Comparison of ENCODE assay signal across 1 cellular context in the genomic region with DNA sequence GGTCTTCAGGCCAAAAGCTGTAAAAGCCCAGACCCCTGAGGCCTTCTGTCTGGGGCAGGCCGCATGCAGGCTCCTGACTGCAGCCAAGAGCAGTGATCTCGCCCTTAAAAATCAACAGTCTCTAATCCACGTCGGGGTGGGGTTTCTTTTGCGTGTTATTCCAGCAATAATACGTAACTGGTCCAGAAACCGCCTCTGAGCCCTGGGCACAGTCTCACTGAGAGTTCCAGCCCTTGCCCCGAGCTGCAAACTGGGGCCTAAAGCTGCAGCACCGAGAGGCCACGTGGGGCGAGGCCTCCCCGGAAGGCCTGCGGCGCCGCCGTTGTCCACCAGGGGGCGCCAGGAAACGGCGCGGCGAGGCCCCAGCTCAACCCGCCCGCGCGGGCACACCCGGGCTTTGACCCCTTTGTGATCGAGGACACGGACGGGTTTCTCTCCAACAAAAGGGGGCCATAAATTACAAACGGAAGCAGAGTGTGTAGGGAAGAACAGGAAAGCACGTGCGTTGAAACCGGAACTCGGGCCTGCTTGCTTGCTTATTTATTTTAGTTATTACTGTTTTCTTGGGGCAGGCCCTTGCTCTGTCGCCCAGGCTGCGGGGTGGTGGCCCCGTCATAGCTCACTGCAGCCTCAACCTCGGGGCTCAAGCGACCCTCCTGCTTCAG.
A peak's percentile ranks its signal among the peaks of the same experiment; 100 is the strongest.
TF ChIP-seq lines count a peak whose summit lies in the region.

No MANE protein-coding gene starts in this region.

TF ChIP-seq in GM12878, 131 proteins besides CTCF, POLR2A, EP300 and RAD21 (continued from another document and continues in another):
- TF ChIP-seq, protein P1, sequence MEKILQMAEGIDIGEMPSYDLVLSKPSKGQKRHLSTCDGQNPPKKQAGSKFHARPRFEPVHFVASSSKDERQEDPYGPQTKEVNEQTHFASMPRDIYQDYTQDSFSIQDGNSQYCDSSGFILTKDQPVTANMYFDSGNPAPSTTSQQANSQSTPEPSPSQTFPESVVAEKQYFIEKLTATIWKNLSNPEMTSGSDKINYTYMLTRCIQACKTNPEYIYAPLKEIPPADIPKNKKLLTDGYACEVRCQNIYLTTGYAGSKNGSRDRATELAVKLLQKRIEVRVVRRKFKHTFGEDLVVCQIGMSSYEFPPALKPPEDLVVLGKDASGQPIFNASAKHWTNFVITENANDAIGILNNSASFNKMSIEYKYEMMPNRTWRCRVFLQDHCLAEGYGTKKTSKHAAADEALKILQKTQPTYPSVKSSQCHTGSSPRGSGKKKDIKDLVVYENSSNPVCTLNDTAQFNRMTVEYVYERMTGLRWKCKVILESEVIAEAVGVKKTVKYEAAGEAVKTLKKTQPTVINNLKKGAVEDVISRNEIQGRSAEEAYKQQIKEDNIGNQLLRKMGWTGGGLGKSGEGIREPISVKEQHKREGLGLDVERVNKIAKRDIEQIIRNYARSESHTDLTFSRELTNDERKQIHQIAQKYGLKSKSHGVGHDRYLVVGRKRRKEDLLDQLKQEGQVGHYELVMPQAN (conservative IDR thresholded peaks at IDR 0.05), result no peak
- TF ChIP-seq, protein P2, sequence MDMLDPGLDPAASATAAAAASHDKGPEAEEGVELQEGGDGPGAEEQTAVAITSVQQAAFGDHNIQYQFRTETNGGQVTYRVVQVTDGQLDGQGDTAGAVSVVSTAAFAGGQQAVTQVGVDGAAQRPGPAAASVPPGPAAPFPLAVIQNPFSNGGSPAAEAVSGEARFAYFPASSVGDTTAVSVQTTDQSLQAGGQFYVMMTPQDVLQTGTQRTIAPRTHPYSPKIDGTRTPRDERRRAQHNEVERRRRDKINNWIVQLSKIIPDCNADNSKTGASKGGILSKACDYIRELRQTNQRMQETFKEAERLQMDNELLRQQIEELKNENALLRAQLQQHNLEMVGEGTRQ (IDR thresholded peaks at IDR 0.05; ENCODE audit: borderline replicate concordance, low read depth, low read length), result peak; percentile 77
- peak; percentile 74; the same call in 1 of the 2 replicates for TF ChIP-seq GABPA (IDR thresholded peaks at IDR 0.05; ENCODE audit: low read depth)
- no peak for TF ChIP-seq SUPT20H (IDR thresholded peaks at IDR 0.05; ENCODE audit: borderline replicate concordance, control insufficient read depth, low read depth, low read length)
- TF ChIP-seq, protein P3, sequence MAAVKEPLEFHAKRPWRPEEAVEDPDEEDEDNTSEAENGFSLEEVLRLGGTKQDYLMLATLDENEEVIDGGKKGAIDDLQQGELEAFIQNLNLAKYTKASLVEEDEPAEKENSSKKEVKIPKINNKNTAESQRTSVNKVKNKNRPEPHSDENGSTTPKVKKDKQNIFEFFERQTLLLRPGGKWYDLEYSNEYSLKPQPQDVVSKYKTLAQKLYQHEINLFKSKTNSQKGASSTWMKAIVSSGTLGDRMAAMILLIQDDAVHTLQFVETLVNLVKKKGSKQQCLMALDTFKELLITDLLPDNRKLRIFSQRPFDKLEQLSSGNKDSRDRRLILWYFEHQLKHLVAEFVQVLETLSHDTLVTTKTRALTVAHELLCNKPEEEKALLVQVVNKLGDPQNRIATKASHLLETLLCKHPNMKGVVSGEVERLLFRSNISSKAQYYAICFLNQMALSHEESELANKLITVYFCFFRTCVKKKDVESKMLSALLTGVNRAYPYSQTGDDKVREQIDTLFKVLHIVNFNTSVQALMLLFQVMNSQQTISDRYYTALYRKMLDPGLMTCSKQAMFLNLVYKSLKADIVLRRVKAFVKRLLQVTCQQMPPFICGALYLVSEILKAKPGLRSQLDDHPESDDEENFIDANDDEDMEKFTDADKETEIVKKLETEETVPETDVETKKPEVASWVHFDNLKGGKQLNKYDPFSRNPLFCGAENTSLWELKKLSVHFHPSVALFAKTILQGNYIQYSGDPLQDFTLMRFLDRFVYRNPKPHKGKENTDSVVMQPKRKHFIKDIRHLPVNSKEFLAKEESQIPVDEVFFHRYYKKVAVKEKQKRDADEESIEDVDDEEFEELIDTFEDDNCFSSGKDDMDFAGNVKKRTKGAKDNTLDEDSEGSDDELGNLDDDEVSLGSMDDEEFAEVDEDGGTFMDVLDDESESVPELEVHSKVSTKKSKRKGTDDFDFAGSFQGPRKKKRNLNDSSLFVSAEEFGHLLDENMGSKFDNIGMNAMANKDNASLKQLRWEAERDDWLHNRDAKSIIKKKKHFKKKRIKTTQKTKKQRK (IDR thresholded peaks at IDR 0.05; ENCODE audit: low read depth, low read length), result no peak
- no peak for TF ChIP-seq SMAD1 (IDR thresholded peaks at IDR 0.05; ENCODE audit: low read depth, partially characterized antibody)
- no peak for TF ChIP-seq SIX5 (IDR thresholded peaks at IDR 0.05; ENCODE audit: low read depth, low read length, severe bottlenecking)
- TF ChIP-seq SMAD5 (IDR thresholded peaks at IDR 0.05; ENCODE audit: low read depth), result no peak
- no peak for TF ChIP-seq ZNF622 (IDR thresholded peaks at IDR 0.05)
- TF ChIP-seq MXI1 (IDR thresholded peaks at IDR 0.05; ENCODE audit: low read depth, low read length), result peak; percentile 11; the same call in 1 of the 2 replicates
- TF ChIP-seq SUZ12 (IDR thresholded peaks at IDR 0.05; ENCODE audit: unreplicated experiment), result no peak
- no peak for TF ChIP-seq ZNF384 (IDR thresholded peaks at IDR 0.05; ENCODE audit: borderline replicate concordance, low read depth, low read length)
- no peak for TF ChIP-seq TAF1 (IDR thresholded peaks at IDR 0.05; ENCODE audit: borderline replicate concordance, low read depth, low read length)
- no peak for TF ChIP-seq CBX5 (IDR thresholded peaks at IDR 0.05; ENCODE audit: low read depth)
- TF ChIP-seq PAX5 (IDR thresholded peaks at IDR 0.05; ENCODE audit: borderline replicate concordance, low read depth, low read length), result no peak
- TF ChIP-seq SPI1 (IDR thresholded peaks at IDR 0.05; ENCODE audit: borderline replicate concordance, insufficient read depth, low read depth, low read length), result no peak
- no peak for TF ChIP-seq NR2C2 (IDR thresholded peaks at IDR 0.05; ENCODE audit: borderline replicate concordance, control insufficient read depth, insufficient read length, low read depth)
- TF ChIP-seq, protein P4, sequence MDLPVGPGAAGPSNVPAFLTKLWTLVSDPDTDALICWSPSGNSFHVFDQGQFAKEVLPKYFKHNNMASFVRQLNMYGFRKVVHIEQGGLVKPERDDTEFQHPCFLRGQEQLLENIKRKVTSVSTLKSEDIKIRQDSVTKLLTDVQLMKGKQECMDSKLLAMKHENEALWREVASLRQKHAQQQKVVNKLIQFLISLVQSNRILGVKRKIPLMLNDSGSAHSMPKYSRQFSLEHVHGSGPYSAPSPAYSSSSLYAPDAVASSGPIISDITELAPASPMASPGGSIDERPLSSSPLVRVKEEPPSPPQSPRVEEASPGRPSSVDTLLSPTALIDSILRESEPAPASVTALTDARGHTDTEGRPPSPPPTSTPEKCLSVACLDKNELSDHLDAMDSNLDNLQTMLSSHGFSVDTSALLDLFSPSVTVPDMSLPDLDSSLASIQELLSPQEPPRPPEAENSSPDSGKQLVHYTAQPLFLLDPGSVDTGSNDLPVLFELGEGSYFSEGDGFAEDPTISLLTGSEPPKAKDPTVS (IDR thresholded peaks at IDR 0.05; ENCODE audit: low read depth, low read length), result no peak
- no peak for TF ChIP-seq MEF2A (IDR thresholded peaks at IDR 0.05; ENCODE audit: insufficient read depth, low read depth, low read length)
- no peak for TF ChIP-seq ZNF24 (IDR thresholded peaks at IDR 0.05)
- TF ChIP-seq, protein P5, sequence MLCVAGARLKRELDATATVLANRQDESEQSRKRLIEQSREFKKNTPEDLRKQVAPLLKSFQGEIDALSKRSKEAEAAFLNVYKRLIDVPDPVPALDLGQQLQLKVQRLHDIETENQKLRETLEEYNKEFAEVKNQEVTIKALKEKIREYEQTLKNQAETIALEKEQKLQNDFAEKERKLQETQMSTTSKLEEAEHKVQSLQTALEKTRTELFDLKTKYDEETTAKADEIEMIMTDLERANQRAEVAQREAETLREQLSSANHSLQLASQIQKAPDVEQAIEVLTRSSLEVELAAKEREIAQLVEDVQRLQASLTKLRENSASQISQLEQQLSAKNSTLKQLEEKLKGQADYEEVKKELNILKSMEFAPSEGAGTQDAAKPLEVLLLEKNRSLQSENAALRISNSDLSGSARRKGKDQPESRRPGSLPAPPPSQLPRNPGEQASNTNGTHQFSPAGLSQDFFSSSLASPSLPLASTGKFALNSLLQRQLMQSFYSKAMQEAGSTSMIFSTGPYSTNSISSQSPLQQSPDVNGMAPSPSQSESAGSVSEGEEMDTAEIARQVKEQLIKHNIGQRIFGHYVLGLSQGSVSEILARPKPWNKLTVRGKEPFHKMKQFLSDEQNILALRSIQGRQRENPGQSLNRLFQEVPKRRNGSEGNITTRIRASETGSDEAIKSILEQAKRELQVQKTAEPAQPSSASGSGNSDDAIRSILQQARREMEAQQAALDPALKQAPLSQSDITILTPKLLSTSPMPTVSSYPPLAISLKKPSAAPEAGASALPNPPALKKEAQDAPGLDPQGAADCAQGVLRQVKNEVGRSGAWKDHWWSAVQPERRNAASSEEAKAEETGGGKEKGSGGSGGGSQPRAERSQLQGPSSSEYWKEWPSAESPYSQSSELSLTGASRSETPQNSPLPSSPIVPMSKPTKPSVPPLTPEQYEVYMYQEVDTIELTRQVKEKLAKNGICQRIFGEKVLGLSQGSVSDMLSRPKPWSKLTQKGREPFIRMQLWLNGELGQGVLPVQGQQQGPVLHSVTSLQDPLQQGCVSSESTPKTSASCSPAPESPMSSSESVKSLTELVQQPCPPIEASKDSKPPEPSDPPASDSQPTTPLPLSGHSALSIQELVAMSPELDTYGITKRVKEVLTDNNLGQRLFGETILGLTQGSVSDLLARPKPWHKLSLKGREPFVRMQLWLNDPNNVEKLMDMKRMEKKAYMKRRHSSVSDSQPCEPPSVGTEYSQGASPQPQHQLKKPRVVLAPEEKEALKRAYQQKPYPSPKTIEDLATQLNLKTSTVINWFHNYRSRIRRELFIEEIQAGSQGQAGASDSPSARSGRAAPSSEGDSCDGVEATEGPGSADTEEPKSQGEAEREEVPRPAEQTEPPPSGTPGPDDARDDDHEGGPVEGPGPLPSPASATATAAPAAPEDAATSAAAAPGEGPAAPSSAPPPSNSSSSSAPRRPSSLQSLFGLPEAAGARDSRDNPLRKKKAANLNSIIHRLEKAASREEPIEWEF (IDR thresholded peaks at IDR 0.05; ENCODE audit: insufficient replicate concordance, low read depth, low read length), result no peak
- TF ChIP-seq BRCA1 (IDR thresholded peaks at IDR 0.05; ENCODE audit: low read depth, low read length), result no peak
- TF ChIP-seq, protein P6, sequence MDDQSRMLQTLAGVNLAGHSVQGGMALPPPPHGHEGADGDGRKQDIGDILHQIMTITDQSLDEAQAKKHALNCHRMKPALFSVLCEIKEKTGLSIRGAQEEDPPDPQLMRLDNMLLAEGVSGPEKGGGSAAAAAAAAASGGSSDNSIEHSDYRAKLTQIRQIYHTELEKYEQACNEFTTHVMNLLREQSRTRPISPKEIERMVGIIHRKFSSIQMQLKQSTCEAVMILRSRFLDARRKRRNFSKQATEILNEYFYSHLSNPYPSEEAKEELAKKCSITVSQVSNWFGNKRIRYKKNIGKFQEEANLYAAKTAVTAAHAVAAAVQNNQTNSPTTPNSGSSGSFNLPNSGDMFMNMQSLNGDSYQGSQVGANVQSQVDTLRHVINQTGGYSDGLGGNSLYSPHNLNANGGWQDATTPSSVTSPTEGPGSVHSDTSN (IDR thresholded peaks at IDR 0.05; ENCODE audit: insufficient replicate concordance, low read depth, low read length), result no peak
- TF ChIP-seq, protein P7, sequence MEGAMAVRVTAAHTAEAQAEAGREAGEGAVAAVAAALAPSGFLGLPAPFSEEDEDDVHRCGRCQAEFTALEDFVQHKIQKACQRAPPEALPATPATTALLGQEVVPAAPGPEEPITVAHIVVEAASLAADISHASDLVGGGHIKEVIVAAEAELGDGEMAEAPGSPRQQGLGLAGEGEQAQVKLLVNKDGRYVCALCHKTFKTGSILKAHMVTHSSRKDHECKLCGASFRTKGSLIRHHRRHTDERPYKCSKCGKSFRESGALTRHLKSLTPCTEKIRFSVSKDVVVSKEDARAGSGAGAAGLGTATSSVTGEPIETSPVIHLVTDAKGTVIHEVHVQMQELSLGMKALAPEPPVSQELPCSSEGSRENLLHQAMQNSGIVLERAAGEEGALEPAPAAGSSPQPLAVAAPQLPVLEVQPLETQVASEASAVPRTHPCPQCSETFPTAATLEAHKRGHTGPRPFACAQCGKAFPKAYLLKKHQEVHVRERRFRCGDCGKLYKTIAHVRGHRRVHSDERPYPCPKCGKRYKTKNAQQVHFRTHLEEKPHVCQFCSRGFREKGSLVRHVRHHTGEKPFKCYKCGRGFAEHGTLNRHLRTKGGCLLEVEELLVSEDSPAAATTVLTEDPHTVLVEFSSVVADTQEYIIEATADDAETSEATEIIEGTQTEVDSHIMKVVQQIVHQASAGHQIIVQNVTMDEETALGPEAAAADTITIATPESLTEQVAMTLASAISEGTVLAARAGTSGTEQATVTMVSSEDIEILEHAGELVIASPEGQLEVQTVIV (IDR thresholded peaks at IDR 0.05; ENCODE audit: borderline replicate concordance, partially characterized antibody), result peak; percentile 57
- TF ChIP-seq FOS (IDR thresholded peaks at IDR 0.05; ENCODE audit: borderline replicate concordance, extremely low read depth, insufficient read length), result no peak
- TF ChIP-seq PAX8 (IDR thresholded peaks at IDR 0.05), result no peak
- no peak for TF ChIP-seq STAT3 (IDR thresholded peaks at IDR 0.05; ENCODE audit: low read depth, low read length)
- TF ChIP-seq SREBF1 (IDR thresholded peaks at IDR 0.05; ENCODE audit: low read length), result no peak
- no peak for TF ChIP-seq KAT2A (conservative IDR thresholded peaks at IDR 0.05; ENCODE audit: control insufficient read depth, low read depth, low read length)
- TF ChIP-seq, protein P8, sequence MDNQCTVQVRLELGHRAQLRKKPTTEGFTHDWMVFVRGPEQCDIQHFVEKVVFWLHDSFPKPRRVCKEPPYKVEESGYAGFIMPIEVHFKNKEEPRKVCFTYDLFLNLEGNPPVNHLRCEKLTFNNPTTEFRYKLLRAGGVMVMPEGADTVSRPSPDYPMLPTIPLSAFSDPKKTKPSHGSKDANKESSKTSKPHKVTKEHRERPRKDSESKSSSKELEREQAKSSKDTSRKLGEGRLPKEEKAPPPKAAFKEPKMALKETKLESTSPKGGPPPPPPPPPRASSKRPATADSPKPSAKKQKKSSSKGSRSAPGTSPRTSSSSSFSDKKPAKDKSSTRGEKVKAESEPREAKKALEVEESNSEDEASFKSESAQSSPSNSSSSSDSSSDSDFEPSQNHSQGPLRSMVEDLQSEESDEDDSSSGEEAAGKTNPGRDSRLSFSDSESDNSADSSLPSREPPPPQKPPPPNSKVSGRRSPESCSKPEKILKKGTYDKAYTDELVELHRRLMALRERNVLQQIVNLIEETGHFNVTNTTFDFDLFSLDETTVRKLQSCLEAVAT (IDR thresholded peaks at IDR 0.05), result peak; percentile 70; the same call in 1 of the 2 replicates
- 0 out of 2 replicates have a peak, but pooled peaks have one; percentile 45 for TF ChIP-seq LARP7 (IDR thresholded peaks at IDR 0.05)
- TF ChIP-seq ESRRA (IDR thresholded peaks at IDR 0.05; ENCODE audit: low read length), result no peak
- TF ChIP-seq HDAC6 (IDR thresholded peaks at IDR 0.05; ENCODE audit: unreplicated experiment), result no peak
- TF ChIP-seq POLR2AphosphoS5 (IDR thresholded peaks at IDR 0.05; ENCODE audit: low read length), result no peak
- TF ChIP-seq NFXL1 (IDR thresholded peaks at IDR 0.05; ENCODE audit: borderline replicate concordance), result no peak
- peak; percentile 84; the same call in 1 of the 2 replicates for TF ChIP-seq RB1 (IDR thresholded peaks at IDR 0.05; ENCODE audit: borderline replicate concordance)
- no peak for TF ChIP-seq CBX3 (IDR thresholded peaks at IDR 0.05; ENCODE audit: borderline replicate concordance, low read depth)
- no peak for TF ChIP-seq TCF7 (IDR thresholded peaks at IDR 0.05; ENCODE audit: borderline replicate concordance)
